8 cellular contexts compared by ENCODE assay signal in the genomic region with DNA sequence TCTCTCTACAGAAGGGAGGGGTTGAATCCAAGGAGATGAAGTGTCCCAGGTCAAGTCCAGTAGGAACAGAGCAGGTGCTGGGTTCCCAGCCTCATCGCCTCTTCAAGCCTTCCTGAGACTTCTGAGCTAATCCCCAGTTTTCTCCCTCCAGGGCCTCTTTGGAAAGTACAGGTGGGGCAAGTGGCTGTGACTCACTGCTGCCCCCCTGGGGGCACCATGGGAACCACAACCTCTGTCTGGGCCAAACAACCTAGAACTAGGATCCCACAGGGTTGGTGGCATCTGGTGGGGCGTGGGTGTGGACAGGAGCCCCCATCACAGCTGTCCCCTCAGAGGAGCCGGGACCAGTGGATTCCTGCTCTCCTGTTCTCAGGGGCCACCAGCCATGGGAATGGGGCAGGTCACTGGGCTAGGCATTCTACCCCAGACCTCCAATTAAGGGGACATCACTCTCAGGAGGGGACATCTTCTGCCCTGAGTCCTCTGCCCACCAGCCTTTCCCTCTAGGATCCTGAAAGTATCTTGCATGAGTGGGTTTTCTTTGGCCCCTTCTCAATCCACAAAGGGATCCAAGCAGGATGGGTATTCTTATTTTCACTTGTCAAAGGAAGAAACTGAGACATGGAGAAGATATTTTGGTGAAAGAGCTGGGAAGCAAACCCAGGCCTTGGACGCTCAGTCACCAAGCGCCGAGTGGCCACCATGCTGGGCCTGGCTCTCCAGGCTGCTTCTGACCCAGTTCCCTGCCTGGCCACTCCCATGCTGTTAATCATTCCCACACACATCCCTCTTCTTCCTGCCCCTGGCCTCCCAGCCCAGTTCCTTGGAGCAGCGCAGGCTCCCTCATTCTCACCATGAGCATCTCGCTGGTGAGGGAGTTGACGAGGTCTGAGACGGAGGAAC. TPM values are rescaled to one million over a fixed set of nuclear protein-coding genes. Genes with fewer than 3 reads are reported as not detected.
DNase-seq lines count a peak whose midpoint lies in the region; ATAC-seq and TF ChIP-seq lines count a peak whose summit lies in the region.

No MANE protein-coding gene starts in this region.

- H2AFZ ChIP-seq in H9 (ENCODE audit: low read length): no peak overlapping the region

- no peak overlapping the region for H3T11ph ChIP-seq in H9 (ENCODE audit: low read length)

- no peak overlapping the region for H2BK5ac ChIP-seq in H9 (ENCODE audit: insufficient read length, low read length)

- H4K8ac ChIP-seq in H9 (replicated peaks; ENCODE audit: insufficient read length, low read depth, low read length): no peak overlapping the region

- H4K91ac ChIP-seq in H9 (ENCODE audit: insufficient read length, low read depth, low read length): no peak overlapping the region

- no peak overlapping the region for H2BK20ac ChIP-seq in H9 (ENCODE audit: low read depth, low read length, poor library complexity, severe bottlenecking)

- no CpG with 5 or more reads among the region's 10 CpGs for WGBS in H9 (ENCODE audit: extremely low coverage, insufficient read length, low lambda C conversion rate)

- no peak overlapping the region for H2BK15ac ChIP-seq in H9 (ENCODE audit: low read depth, low read length)

- no peak overlapping the region for H3K27ac Mint-ChIP-seq in CD14-positive monocyte
- H3K27ac Mint-ChIP-seq in H9: no peak overlapping the region; a peak in 2 of 7 replicates
- no peak overlapping the region for H3K27ac Mint-ChIP-seq in activated T-cell treated with anti-CD3 and anti-CD28 coated beads, Interleukin-2, amount 50 U/mL, for 24 hours
- H3K27ac Mint-ChIP-seq in glutamatergic neuron (ENCODE audit: unreplicated experiment): peak overlapping the region; percentile 33

- H2BK12ac ChIP-seq in H9 (ENCODE audit: insufficient read length, low read depth, low read length): no peak overlapping the region

- no peak overlapping the region for H3K56ac ChIP-seq in H9 (ENCODE audit: insufficient read length, low read depth, low read length)

- TF ChIP-seq CTCF in CD14-positive monocyte (IDR thresholded peaks at IDR 0.05) (peak; percentile 95), H9 (conservative IDR thresholded peaks at IDR 0.05) (peak; percentile 95), glutamatergic neuron (IDR thresholded peaks at IDR 0.05; ENCODE audit: partially characterized antibody, unreplicated experiment) (peak; percentile 79)

- H3K4me3 Mint-ChIP-seq in CD14-positive monocyte (no peak overlapping the region), H9 (no peak overlapping the region), glutamatergic neuron (ENCODE audit: unreplicated experiment) (no peak overlapping the region)
- H3K4me3 Mint-ChIP-seq in activated T-cell treated with anti-CD3 and anti-CD28 coated beads, Interleukin-2, amount 50 U/mL, for 24 hours: no peak overlapping the region

- no peaks in the 10 kb centered on the region for H3K79me2 ChIP-seq in H9 (ENCODE audit: insufficient read depth, low read length)

- no peaks in the 10 kb centered on the region; the same call in 1 of the 2 replicates for H3K4me1 ChIP-seq in H9 (ENCODE audit: insufficient read depth, low read length)

- no peak overlapping the region for H3K4ac ChIP-seq in H9 (ENCODE audit: low read depth, low read length)

- no peak overlapping the region for H2BK120ac ChIP-seq in H9 (ENCODE audit: low read depth, low read length, poor library complexity, severe bottlenecking)

- H3K4me1 Mint-ChIP-seq in CD14-positive monocyte: no peaks in the 10 kb centered on the region
- peaks cover 7 to 19% of the 10 kb centered on the region in 2 experiments for H3K4me1 Mint-ChIP-seq in H9
- H3K4me1 Mint-ChIP-seq in activated T-cell treated with anti-CD3 and anti-CD28 coated beads, Interleukin-2, amount 50 U/mL, for 24 hours (ENCODE audit: low read depth): no peaks in the 10 kb centered on the region
- peaks cover 37% of the 10 kb centered on the region for H3K4me1 Mint-ChIP-seq in glutamatergic neuron (ENCODE audit: low read depth, unreplicated experiment)

- H3K18ac ChIP-seq in H9 (ENCODE audit: insufficient read length, low read depth, low read length): no peak overlapping the region

- H3K27ac ChIP-seq in H9 (ENCODE audit: insufficient read length, low read depth, low read length): no peak overlapping the region

- no peak overlapping the region for H2AK5ac ChIP-seq in H9 (ENCODE audit: insufficient read length, low read length)

- H4K5ac ChIP-seq in H9 (ENCODE audit: insufficient read length, low read depth, low read length): no peak overlapping the region

- no peak overlapping the region for H3K23ac ChIP-seq in H9 (ENCODE audit: insufficient read length, low read depth, low read length)

- peaks cover 2 to 19% (median 3%) of the 10 kb centered on the region in 3 donors for H3K27me3 Mint-ChIP-seq in CD14-positive monocyte (ENCODE audit: low read depth in 3 of 3)
- H3K27me3 Mint-ChIP-seq in H9 (ENCODE audit: low read depth): peaks cover 8% of the 10 kb centered on the region
- H3K27me3 Mint-ChIP-seq in activated T-cell treated with anti-CD3 and anti-CD28 coated beads, Interleukin-2, amount 50 U/mL, for 24 hours: peaks cover 29% of the 10 kb centered on the region
- peaks cover 20% of the 10 kb centered on the region for H3K27me3 Mint-ChIP-seq in glutamatergic neuron (ENCODE audit: unreplicated experiment)

- no peaks in the 10 kb centered on the region for H3K79me1 ChIP-seq in H9 (ENCODE audit: insufficient read depth, low read depth, low read length, poor library complexity, severe bottlenecking)

- H3K14ac ChIP-seq in H9 (ENCODE audit: insufficient read depth, low read length): no peak overlapping the region; the same call in 1 of the 2 replicates

- H3K4me2 ChIP-seq in H9 (ENCODE audit: insufficient read depth, insufficient read length, low read length): no peak overlapping the region

- H3K27me3 ChIP-seq in H9 (ENCODE audit: insufficient read depth, low read length): no peaks in the 10 kb centered on the region

- no peak for ATAC-seq in GM18867 (IDR thresholded peaks at IDR 0.05; ENCODE audit: unreplicated experiment)
- ATAC-seq in GM18907 (IDR thresholded peaks at IDR 0.05; ENCODE audit: unreplicated experiment): no peak

- no peaks in the 10 kb centered on the region for H4K20me1 ChIP-seq in H9 (ENCODE audit: control insufficient read depth, insufficient read depth, insufficient read length)

- H3K9ac ChIP-seq in H9 (ENCODE audit: extremely low read depth, insufficient read length, low read length): no peak overlapping the region

- H3K9me3 ChIP-seq in H9 (ENCODE audit: control insufficient read depth, low read depth, low read length): no peaks in the 10 kb centered on the region

- no peaks in the 10 kb centered on the region for H3K23me2 ChIP-seq in H9 (ENCODE audit: insufficient read length, low read depth, low read length, poor library complexity, severe bottlenecking)

- H3K36me3 Mint-ChIP-seq in CD14-positive monocyte: no peaks in the 10 kb centered on the region
- peaks cover 0 to 4% (median 0%) of the 10 kb centered on the region in 3 experiments; a peak in 1 of 7 replicates for H3K36me3 Mint-ChIP-seq in H9 (ENCODE audit: insufficient read depth in 1 of 3, low read depth in 3 of 3)
- no peaks in the 10 kb centered on the region for H3K36me3 Mint-ChIP-seq in activated T-cell treated with anti-CD3 and anti-CD28 coated beads, Interleukin-2, amount 50 U/mL, for 24 hours (ENCODE audit: low read depth)
- H3K36me3 Mint-ChIP-seq in glutamatergic neuron (ENCODE audit: unreplicated experiment): no peaks in the 10 kb centered on the region

- no peak for DNase-seq in CD14-positive monocyte (ENCODE audit: low spot score)
- peak; percentile 80 for DNase-seq in H9
- peak; percentile 13 to 14 for DNase-seq in NOMO-1 (lab: John Stamatoyannopoulos, UW; ENCODE audit: unreplicated experiment in 2 of 2)
- DNase-seq in activated T-cell treated with anti-CD3 and anti-CD28 coated beads, Interleukin-2, amount 50 U/mL, for 24 hours: peak; percentile 68
- DNase-seq in glutamatergic neuron: no peak
- peak; percentile 54 to 62 for DNase-seq in stimulated activated CD4-positive, alpha-beta T cell treated with anti-CD3 and anti-CD28 coated beads, Interleukin-2, amount 100 ng/mL, for 24 hours

- peaks cover 0 to 2% (median 0%) of the 10 kb centered on the region in 7 donors for H3K9me3 Mint-ChIP-seq in CD14-positive monocyte
- no peaks in the 10 kb centered on the region for H3K9me3 Mint-ChIP-seq in H9
- no peaks in the 10 kb centered on the region for H3K9me3 Mint-ChIP-seq in activated T-cell treated with anti-CD3 and anti-CD28 coated beads, Interleukin-2, amount 50 U/mL, for 24 hours
- H3K9me3 Mint-ChIP-seq in glutamatergic neuron (ENCODE audit: unreplicated experiment): peaks cover 20% of the 10 kb centered on the region

- intact Hi-C loops in CD14-positive monocyte (cut with micrococcal nuclease): no loop called here

RNA-seq across cellular contexts. Expression of a gene that starts 23.8 kb away (rescaled TPM):
- not detected for polyA plus RNA-seq in CD14-positive monocyte
- 0.31 and 0.39 TPM in 2 replicates for total RNA-seq in H9 (2021)
- 8.2 TPM for total RNA-seq in glutamatergic neuron (ENCODE audit: unreplicated experiment)

RNA-seq across cellular contexts. Expression of a gene that starts 48.5 kb away (rescaled TPM):
- not detected for polyA plus RNA-seq in CD14-positive monocyte
- total RNA-seq in H9 (2021) (7.0 and 8.8 TPM in 2 replicates), glutamatergic neuron (ENCODE audit: unreplicated experiment) (93.6 TPM)

Comparison
In these comparisons a context has a peak if more than half of its experiments do, and no peak if none do; other contexts are left out.
1. DNase-seq: peak in H9 (single experiment), NOMO-1 (2 of 2), activated T-cell treated with anti-CD3 and anti-CD28 coated beads, Interleukin-2, amount 50 U/mL, for 24 hours (single experiment) and stimulated activated CD4-positive, alpha-beta T cell treated with anti-CD3 and anti-CD28 coated beads, Interleukin-2, amount 100 ng/mL, for 24 hours (2 of 2); none in CD14-positive monocyte (single experiment) and glutamatergic neuron (single experiment).
2. Peak in every context shown above with its lines, with median percentiles within 50 percentile points of each other: CTCF ChIP-seq.